Comparison of ENCODE assay signal across 10 cellular contexts in genomic region chr3:49869525-49870126, GRCh38. TPM values are rescaled to one million over a fixed set of nuclear protein-coding genes. Genes with fewer than 3 reads are reported as not detected.
DNase-seq lines count a peak whose midpoint lies in the region; ATAC-seq, FAIRE-seq and TF ChIP-seq lines count a peak whose summit lies in the region.
"Had no signal": no experiment of that assay in that cellular context is flagged by ENCODE, and none has a peak within 500 bp of the region (broad histone marks: within the 10 kb centered on the region; RNA-seq: fewer than 3 reads in every experiment).

A gene with protein sequence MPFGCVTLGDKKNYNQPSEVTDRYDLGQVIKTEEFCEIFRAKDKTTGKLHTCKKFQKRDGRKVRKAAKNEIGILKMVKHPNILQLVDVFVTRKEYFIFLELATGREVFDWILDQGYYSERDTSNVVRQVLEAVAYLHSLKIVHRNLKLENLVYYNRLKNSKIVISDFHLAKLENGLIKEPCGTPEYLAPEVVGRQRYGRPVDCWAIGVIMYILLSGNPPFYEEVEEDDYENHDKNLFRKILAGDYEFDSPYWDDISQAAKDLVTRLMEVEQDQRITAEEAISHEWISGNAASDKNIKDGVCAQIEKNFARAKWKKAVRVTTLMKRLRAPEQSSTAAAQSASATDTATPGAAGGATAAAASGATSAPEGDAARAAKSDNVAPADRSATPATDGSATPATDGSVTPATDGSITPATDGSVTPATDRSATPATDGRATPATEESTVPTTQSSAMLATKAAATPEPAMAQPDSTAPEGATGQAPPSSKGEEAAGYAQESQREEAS (minus strand): TSS chr3:49869906. CDS start chr3:49862388, 7,518 bp downstream.

- CTCF ChIA-PET in GM12878 (lab: Yijun Ruan, JAX) = no interaction called here

- intact Hi-C loops in GM12878 (cut with micrococcal nuclease; ENCODE audit: unreplicated experiment) = no loop called here

- no peak within 1 kb of the TSS for H2AFZ ChIP-seq in GM12878 (ENCODE audit: control insufficient read depth, low read depth, low read length)

- H3K9ac ChIP-seq in GM12878 (ENCODE audit: control insufficient read depth, insufficient read depth, low read length) (no peak within 1 kb of the TSS), mucosa of rectum (ENCODE audit: low read depth in 1 of 2, low read length in 2 of 2) (peak within 1 kb of the TSS in 1 of 2 donors; percentile 2)

- RAD21 ChIA-PET in GM12878 (lab: Charles Lee; ENCODE audit: unreplicated experiment) = no interaction called here

- H3K4me3 ChIP-seq in GM12878 (no peak within 1 kb of the TSS; the same call in 1 of the 2 replicates), mucosa of rectum (ENCODE audit: low read length in 2 of 2) (peak within 1 kb of the TSS; percentile 20 to 39)

- no peak within 1 kb of the TSS for H3K27ac ChIP-seq in GM12878 (ENCODE audit: control insufficient read depth, insufficient read depth)
- H3K27ac ChIP-seq in mucosa of rectum (ENCODE audit: low read depth in 2 of 2, low read length in 2 of 2) = no peak within 1 kb of the TSS
- H3K27ac ChIP-seq: C4-2B had no signal

- DNase-seq in NCI-H2029 (lab: John Stamatoyannopoulos, UW) = peak; percentile 2
- no peak for DNase-seq in NCI-H2029 treated with DMSO at 0.1 percent for 48 hours (lab: John Stamatoyannopoulos, UW)
- DNase-seq in NCI-H748 (lab: John Stamatoyannopoulos, UW; ENCODE audit: unreplicated experiment) = peak; percentile 67
- DNase-seq in GM12878 (ENCODE audit: low read depth, low spot score) = no peak
- DNase-seq in urothelium cell line (ENCODE audit: low spot score) = peak; percentile 58
- no peak for DNase-seq in OCI-M2 (lab: John Stamatoyannopoulos, UW; ENCODE audit: unreplicated experiment)
- DNase-seq in hepatic stellate cell (ENCODE audit: low spot score) = no peak

- peak within 1 kb of the TSS; percentile 48; the same call in 1 of the 2 replicates for H3K4me2 ChIP-seq in GM12878 (ENCODE audit: control insufficient read depth, insufficient read depth)

- ATAC-seq in GM12878 = peak; percentile 24

- SMC1A ChIA-PET in GM12878 (lab: Charles Lee; ENCODE audit: uncharacterized antibody, unreplicated experiment) = interaction anchor here (0.5 kb wide), 1 partner anchor 97 kb away, joined by 4 read pairs; no protein-coding TSS in a partner anchor

- TF ChIP-seq CTCF in GM12878 (IDR thresholded peaks at IDR 0.05 in 2 of 3, conservative IDR thresholded peaks at IDR 0.05 in 1 of 3; ENCODE audit: control insufficient read depth in 2 of 3, extremely low read depth in 1 of 3, insufficient read depth in 1 of 3, low read depth in 3 of 3, low read length in 3 of 3) = no peak

- no TSS peak for BruUV-seq in GM12878 (replicated peaks; lab: Mats Ljungman, UMichigan)

- no peak for TF ChIP-seq RAD21 in GM12878 (IDR thresholded peaks at IDR 0.05; ENCODE audit: insufficient read depth, low read depth, low read length)

- H3K4me1 ChIP-seq in GM12878 (ENCODE audit: control insufficient read depth, insufficient read depth, low read length) (no peaks in the 10 kb centered on the region), mucosa of rectum (ENCODE audit: control insufficient read depth in 2 of 2, insufficient read depth in 2 of 2, low read length in 2 of 2) (peaks cover 14 to 17% of the 10 kb centered on the region in 2 donors)

- FAIRE-seq in GM12878 (lab: Jason Lieb, UNC) = no peak
- no peak for FAIRE-seq in urothelium cell line (lab: Jason Lieb, UNC)
- FAIRE-seq: TTC549 had no signal

- H3K9me3 ChIP-seq in GM12878 (replicated peaks; ENCODE audit: control insufficient read depth, insufficient read depth, low read length) (no peaks in the 10 kb centered on the region), mucosa of rectum (ENCODE audit: control insufficient read depth in 2 of 2, low read length in 2 of 2) (no peaks in the 10 kb centered on the region)

- no peak for TF ChIP-seq EP300 in GM12878 (IDR thresholded peaks at IDR 0.05; ENCODE audit: borderline replicate concordance in 1 of 2, control insufficient read depth in 1 of 2, low read depth in 2 of 2, low read length in 2 of 2)

- 2% methylated on average over 27 of the region's 59 CpGs for WGBS in GM12878 (ENCODE audit: insufficient coverage, insufficient replicate concordance, low lambda C conversion rate, missing lambda C conversion rate)

- no peaks in the 10 kb centered on the region for H3K36me3 ChIP-seq in GM12878 (ENCODE audit: control insufficient read depth in 2 of 2, insufficient read depth in 2 of 2, low read length in 1 of 2)
- H3K36me3 ChIP-seq in mucosa of rectum (ENCODE audit: control insufficient read depth in 2 of 2, insufficient read depth in 2 of 2, low read length in 2 of 2) = no peaks in the 10 kb centered on the region

- no peaks in the 10 kb centered on the region for H3K79me2 ChIP-seq in GM12878 (ENCODE audit: control insufficient read depth, insufficient read depth, low read length)

- no peaks in the 10 kb centered on the region for H4K20me1 ChIP-seq in GM12878 (ENCODE audit: control insufficient read depth, insufficient read depth)

- H3K27me3 ChIP-seq in GM12878 (replicated peaks in 1 of 2; ENCODE audit: control insufficient read depth in 2 of 2, insufficient read depth in 2 of 2, low read length in 1 of 2) (peaks cover 2 to 11% of the 10 kb centered on the region in 2 experiments; a peak in 3 of 4 replicates), mucosa of rectum (ENCODE audit: control insufficient read depth in 2 of 2, insufficient read depth in 2 of 2, low read length in 2 of 2) (peaks cover 17 to 32% of the 10 kb centered on the region in 2 donors)

- POLR2A ChIA-PET in GM12878 (lab: Charles Lee) = interaction anchor here (0.5 kb wide), 1 partner anchor 93 kb away, joined by 5 read pairs; no protein-coding TSS in a partner anchor

- in situ Hi-C loops in GM12878 (cut with MboI) = no loop called here

- TF ChIP-seq POLR2A in GM12878 (IDR thresholded peaks at IDR 0.05; ENCODE audit: low read depth, low read length) = no peak

TF ChIP-seq in GM12878, 131 proteins besides CTCF, POLR2A, EP300 and RAD21 (continues in another document):
- no peak for TF ChIP-seq EZH2 (IDR thresholded peaks at IDR 0.05; ENCODE audit: borderline replicate concordance, control insufficient read depth, low read depth, low read length)
- no peak for TF ChIP-seq GATAD2B (conservative IDR thresholded peaks at IDR 0.05; ENCODE audit: low read depth)
- TF ChIP-seq, protein P1, sequence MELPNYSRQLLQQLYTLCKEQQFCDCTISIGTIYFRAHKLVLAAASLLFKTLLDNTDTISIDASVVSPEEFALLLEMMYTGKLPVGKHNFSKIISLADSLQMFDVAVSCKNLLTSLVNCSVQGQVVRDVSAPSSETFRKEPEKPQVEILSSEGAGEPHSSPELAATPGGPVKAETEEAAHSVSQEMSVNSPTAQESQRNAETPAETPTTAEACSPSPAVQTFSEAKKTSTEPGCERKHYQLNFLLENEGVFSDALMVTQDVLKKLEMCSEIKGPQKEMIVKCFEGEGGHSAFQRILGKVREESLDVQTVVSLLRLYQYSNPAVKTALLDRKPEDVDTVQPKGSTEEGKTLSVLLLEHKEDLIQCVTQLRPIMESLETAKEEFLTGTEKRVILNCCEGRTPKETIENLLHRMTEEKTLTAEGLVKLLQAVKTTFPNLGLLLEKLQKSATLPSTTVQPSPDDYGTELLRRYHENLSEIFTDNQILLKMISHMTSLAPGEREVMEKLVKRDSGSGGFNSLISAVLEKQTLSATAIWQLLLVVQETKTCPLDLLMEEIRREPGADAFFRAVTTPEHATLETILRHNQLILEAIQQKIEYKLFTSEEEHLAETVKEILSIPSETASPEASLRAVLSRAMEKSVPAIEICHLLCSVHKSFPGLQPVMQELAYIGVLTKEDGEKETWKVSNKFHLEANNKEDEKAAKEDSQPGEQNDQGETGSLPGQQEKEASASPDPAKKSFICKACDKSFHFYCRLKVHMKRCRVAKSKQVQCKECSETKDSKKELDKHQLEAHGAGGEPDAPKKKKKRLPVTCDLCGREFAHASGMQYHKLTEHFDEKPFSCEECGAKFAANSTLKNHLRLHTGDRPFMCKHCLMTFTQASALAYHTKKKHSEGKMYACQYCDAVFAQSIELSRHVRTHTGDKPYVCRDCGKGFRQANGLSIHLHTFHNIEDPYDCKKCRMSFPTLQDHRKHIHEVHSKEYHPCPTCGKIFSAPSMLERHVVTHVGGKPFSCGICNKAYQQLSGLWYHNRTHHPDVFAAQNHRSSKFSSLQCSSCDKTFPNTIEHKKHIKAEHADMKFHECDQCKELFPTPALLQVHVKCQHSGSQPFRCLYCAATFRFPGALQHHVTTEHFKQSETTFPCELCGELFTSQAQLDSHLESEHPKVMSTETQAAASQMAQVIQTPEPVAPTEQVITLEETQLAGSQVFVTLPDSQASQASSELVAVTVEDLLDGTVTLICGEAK (IDR thresholded peaks at IDR 0.05; ENCODE audit: borderline replicate concordance) = no peak
- TF ChIP-seq HDAC6 (IDR thresholded peaks at IDR 0.05; ENCODE audit: unreplicated experiment) = no peak
- TF ChIP-seq KAT2A (conservative IDR thresholded peaks at IDR 0.05; ENCODE audit: control insufficient read depth, low read depth, low read length) = no peak

RNA-seq across cellular contexts. Expression of the gene that starts here (rescaled TPM):
- total RNA-seq in GM12878 (2013; cell fraction: nucleolus; rRNA removed) = not detected in 2 replicates
- total RNA-seq in GM12878 (2014; rRNA removed) = not detected in 2 replicates
- total RNA-seq in GM12878 (2014; rRNA removed; fragmentation: Illumina TruSeq; extraction: Trizol) = not detected in 2 replicates
- 0.16 TPM in 1 of 2 replicates, not detected in the other for total RNA-seq in GM12878 (2021)
- not detected for polyA plus RNA-seq in GM12878 (2011; ENCODE audit: low read depth)
- 0.13 TPM in 1 of 2 replicates, not detected in the other for polyA plus RNA-seq in GM12878 (2011; rRNA removed)
- polyA plus RNA-seq in GM12878 (2011; cell fraction: cytosol; rRNA removed) = 0.01 and 0.05 TPM in 2 replicates
- polyA plus RNA-seq in GM12878 (2011; cell fraction: nucleus; rRNA removed) = 0.16 and 0.25 TPM in 2 replicates
- polyA plus RNA-seq in GM12878 (2012) = not detected in 2 replicates
- polyA plus RNA-seq in GM12878 (2014; fragmentation: Illumina TruSeq; extraction: Trizol) = not detected in 2 replicates
- polyA plus RNA-seq in GM12878 (2014; fragmentation: Nextera tagmentation; extraction: Ambion mirVana) = not detected
- polyA plus RNA-seq in GM12878 (2014; rRNA removed) = 0.05 TPM in 1 of 2 replicates, not detected in the other
- polyA plus RNA-seq in GM12878 (2016; fragmentation: Nextera tagmentation; extraction: Ambion mirVana) = under 1 TPM; 0.06 to 0.20 TPM
- not detected in 2 replicates for polyA minus RNA-seq in GM12878 (2011; rRNA and poly(A)+ RNA removed)
- not detected in 2 replicates for polyA minus RNA-seq in GM12878 (2011; cell fraction: cytosol; rRNA and poly(A)+ RNA removed)
- polyA minus RNA-seq in GM12878 (2011; cell fraction: nucleus; rRNA and poly(A)+ RNA removed) = 0.10 TPM in 1 of 2 replicates, not detected in the other

Comparison
In these comparisons a context has a peak if more than half of its experiments do, and no peak if none do; other contexts are left out.
1. DNase-seq: peak in NCI-H2029 (single experiment), NCI-H748 (single experiment) and urothelium cell line (single experiment); none in NCI-H2029 treated with DMSO at 0.1 percent for 48 hours (single experiment), GM12878 (single experiment), OCI-M2 (single experiment) and hepatic stellate cell (single experiment).
2. Peak in ATAC-seq and H3K4me2 ChIP-seq in GM12878; RNA of the gene not detected or under 1 TPM.